In genomic region chr2:74457549-74458131, GRCh38 we compare ENCODE assay signal across 1 cellular context.
TF ChIP-seq lines count a peak whose summit lies in the region.

No MANE protein-coding gene starts in this region.

TF ChIP-seq in HepG2, 621 proteins besides CTCF, POLR2A, EP300 and RAD21 (continued from another document):
- TF ChIP-seq ZNF407 (CRISPR knock-in tag; IDR thresholded peaks at IDR 0.05; ENCODE audit: not compliant biosample characterization) (no peak), ZBTB1 (CRISPR knock-in tag; IDR thresholded peaks at IDR 0.05; ENCODE audit: borderline replicate concordance) (peak; percentile 30; the same call in 1 of the 2 replicates), POLR2G (IDR thresholded peaks at IDR 0.05; ENCODE audit: low read depth, low read length) (peak; percentile 76), ZNF850 (CRISPR knock-in tag; conservative IDR thresholded peaks at IDR 0.05) (no peak), MXD1 (CRISPR knock-in tag; IDR thresholded peaks at IDR 0.05) (peak; percentile 64), PAXIP1 (CRISPR knock-in tag; conservative IDR thresholded peaks at IDR 0.05) (peak; percentile 56; the same call in 1 of the 2 replicates), ATF6 (CRISPR knock-in tag; conservative IDR thresholded peaks at IDR 0.05) (no peak; the same call in 1 of the 2 replicates), MBNL3 (CRISPR knock-in tag; conservative IDR thresholded peaks at IDR 0.05) (no peak), ZC3H13 (CRISPR knock-in tag; IDR thresholded peaks at IDR 0.05) (no peak), TCF7L2 (IDR thresholded peaks at IDR 0.05; ENCODE audit: low read depth, low read length) (no peak), ZNF546 (CRISPR knock-in tag; conservative IDR thresholded peaks at IDR 0.05) (no peak), ZFX (CRISPR knock-in tag; IDR thresholded peaks at IDR 0.05; ENCODE audit: low read depth) (peak; percentile 90), HNF4G (IDR thresholded peaks at IDR 0.05; ENCODE audit: borderline replicate concordance, low read depth, low read length) (peak; percentile 30; the same call in 1 of the 2 replicates), HNF4G (CRISPR knock-in tag; IDR thresholded peaks at IDR 0.05; ENCODE audit: borderline replicate concordance, low read depth) (peak; percentile 28; the same call in 1 of the 2 replicates), NFKBIZ (CRISPR knock-in tag; IDR thresholded peaks at IDR 0.05) (0 out of 2 replicates have a peak, but pooled peaks have one; percentile 25), ARHGAP35 (CRISPR knock-in tag; IDR thresholded peaks at IDR 0.05; ENCODE audit: borderline replicate concordance) (peak; percentile 4; the same call in 1 of the 2 replicates), ZSCAN25 (CRISPR knock-in tag; IDR thresholded peaks at IDR 0.05) (no peak; the same call in none of the 2 replicates), TCF12 (IDR thresholded peaks at IDR 0.05) (no peak), TCF12 (CRISPR knock-in tag; IDR thresholded peaks at IDR 0.05) (peak; percentile 57; the same call in 1 of the 2 replicates), ZFP36 (IDR thresholded peaks at IDR 0.05; ENCODE audit: borderline replicate concordance, low read depth, low read length, partially characterized antibody) (no peak), ZNF335 (CRISPR knock-in tag; IDR thresholded peaks at IDR 0.05) (0 out of 2 replicates have a peak, but pooled peaks have one; percentile 50), JUN (CRISPR knock-in tag; IDR thresholded peaks at IDR 0.05) (peak; percentile 70), ZNF326 (CRISPR knock-in tag; IDR thresholded peaks at IDR 0.05; ENCODE audit: borderline replicate concordance) (no peak)
